ENCODE assay signal across 1 cellular context in genomic region chr17:2808367-2809335, GRCh38.
TF ChIP-seq lines count a peak whose summit lies in the region.

No MANE protein-coding gene starts in this region.

TF ChIP-seq in H1, 55 proteins besides CTCF, POLR2A, EP300 and RAD21:
- TF ChIP-seq USF2 (IDR thresholded peaks at IDR 0.05; ENCODE audit: low read length): no peak
- TF ChIP-seq CTBP2 (IDR thresholded peaks at IDR 0.05; ENCODE audit: borderline replicate concordance, insufficient read depth, insufficient read length, low read length): no peak
- TF ChIP-seq TBP (IDR thresholded peaks at IDR 0.05; ENCODE audit: low read depth, low read length): no peak
- TF ChIP-seq CHD1 (IDR thresholded peaks at IDR 0.05; ENCODE audit: low read depth, low read length): no peak
- TF ChIP-seq KDM5A (IDR thresholded peaks at IDR 0.05; ENCODE audit: low read length): no peak
- no peak for TF ChIP-seq NANOG (IDR thresholded peaks at IDR 0.05; ENCODE audit: insufficient read depth, low read depth, low read length, poor library complexity, severe bottlenecking)
- no peak for TF ChIP-seq E2F6 (IDR thresholded peaks at IDR 0.05)
- TF ChIP-seq CBX8 (IDR thresholded peaks at IDR 0.05; ENCODE audit: borderline replicate concordance, low read depth, low read length): no peak
- TF ChIP-seq PHF8 (conservative IDR thresholded peaks at IDR 0.05; ENCODE audit: low read depth, low read length): no peak
- no peak for TF ChIP-seq SAP30 (IDR thresholded peaks at IDR 0.05; ENCODE audit: insufficient read depth, insufficient replicate concordance, low read length)
- TF ChIP-seq JUND (IDR thresholded peaks at IDR 0.05; ENCODE audit: low read length): no peak
- no peak for TF ChIP-seq TAF1 (IDR thresholded peaks at IDR 0.05; ENCODE audit: low read depth, low read length)
- no peak for TF ChIP-seq ATF3 (IDR thresholded peaks at IDR 0.05; ENCODE audit: insufficient read depth, low read depth, low read length)
